In genomic region chr10:69009360-69009759, GRCh38 we compare ENCODE assay signal across 14 cellular contexts.
"Had no signal": no experiment of that assay in that cellular context is flagged by ENCODE, and none has a peak within 500 bp of the region (broad histone marks: within the 10 kb centered on the region; RNA-seq: fewer than 3 reads in every experiment).

No MANE protein-coding gene starts in this region.

- H3K36me3 ChIP-seq: ovary had no signal

- H3K27ac ChIP-seq: coronary artery, gastrocnemius medialis, ovary, tibial nerve, vagina had no signal

- H3K27me3 Mint-ChIP-seq: activated CD4-positive, alpha-beta memory T cell treated with anti-CD3 and anti-CD28 coated beads for 36 hours; activated naive CD8-positive, alpha-beta T cell treated with anti-CD3 and anti-CD28 coated beads, Interleukin-2, amount 50 U/mL, for 24 hours had no signal

- H3K4me3 ChIP-seq: coronary artery, gastrocnemius medialis, ovary, tibial nerve, vagina had no signal

- H3K4me1 Mint-ChIP-seq: neural crest cell had no signal

- H3K4me1 ChIP-seq: gastrocnemius medialis, vagina had no signal

- H3K27ac Mint-ChIP-seq: activated CD4-positive, alpha-beta memory T cell treated with anti-CD3 and anti-CD28 coated beads for 36 hours; activated naive CD8-positive, alpha-beta T cell treated with anti-CD3 and anti-CD28 coated beads, Interleukin-2, amount 50 U/mL, for 24 hours had no signal

- H3K9me3 ChIP-seq: gastrocnemius medialis, ovary, tibial nerve, vagina had no signal

- ATAC-seq: activated naive CD8-positive, alpha-beta T cell treated with anti-CD3 and anti-CD28 coated beads, Interleukin-2, amount 50 U/mL, for 24 hours; gastrocnemius medialis had no signal

- H3K9me3 Mint-ChIP-seq: activated CD4-positive, alpha-beta memory T cell treated with anti-CD3 and anti-CD28 coated beads for 36 hours; activated naive CD8-positive, alpha-beta T cell treated with anti-CD3 and anti-CD28 coated beads, Interleukin-2, amount 50 U/mL, for 24 hours; neural crest cell had no signal

- H3K27me3 ChIP-seq: gastrocnemius medialis, ovary, tibial nerve, vagina had no signal

- DNase-seq: activated CD4-positive, alpha-beta memory T cell treated with anti-CD3 and anti-CD28 coated beads for 36 hours; activated CD4-positive, alpha-beta T cell treated with anti-CD3 and anti-CD28 coated beads for 1 hour; activated naive CD4-positive, alpha-beta T cell treated with Interleukin-2 at 50 U/mL for 16 hours; activated naive CD8-positive, alpha-beta T cell treated with anti-CD3 and anti-CD28 coated beads, Interleukin-2, amount 50 U/mL, for 24 hours; caudate nucleus; gastrocnemius medialis; ovary; stimulated activated CD4-positive, alpha-beta T cell treated with anti-CD3 and anti-CD28 coated beads, Interleukin-15, amount 100 ng/mL, for 24 hours; stimulated activated CD4-positive, alpha-beta T cell treated with anti-CD3 and anti-CD28 coated beads, Interleukin-4, amount 100 ng/mL, for 24 hours; T-helper 9 cell had no signal

- H3K4me3 Mint-ChIP-seq: activated CD4-positive, alpha-beta memory T cell treated with anti-CD3 and anti-CD28 coated beads for 36 hours; activated naive CD8-positive, alpha-beta T cell treated with anti-CD3 and anti-CD28 coated beads, Interleukin-2, amount 50 U/mL, for 24 hours; neural crest cell had no signal
